7 cellular contexts compared by ENCODE assay signal in the genomic region with DNA sequence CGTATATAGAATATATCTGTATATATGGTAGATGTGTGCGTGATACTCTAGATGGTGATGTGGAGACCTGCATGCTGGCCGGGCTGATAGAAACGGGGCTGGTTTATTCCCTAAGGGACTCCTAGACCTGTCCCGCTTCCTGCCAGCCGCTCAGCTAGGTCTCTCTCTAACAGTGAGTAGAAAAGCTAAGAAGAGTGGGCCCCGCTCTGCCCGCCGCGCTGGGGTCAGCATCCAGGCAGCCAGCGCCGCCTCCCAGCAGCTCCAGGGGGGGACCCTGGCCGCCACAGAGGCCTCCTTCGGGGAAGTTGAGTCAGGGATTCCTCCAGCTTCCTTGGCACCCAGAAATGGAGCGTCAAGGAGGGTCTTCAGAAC. TPM values are rescaled to one million over a fixed set of nuclear protein-coding genes. Genes with fewer than 3 reads are reported as not detected.
A peak's percentile ranks its signal among the peaks of the same experiment; 100 is the strongest.
DNase-seq lines count a peak whose midpoint lies in the region; ATAC-seq and TF ChIP-seq lines count a peak whose summit lies in the region.

No MANE protein-coding gene starts in this region.

- no peaks in the 10 kb centered on the region for H4K20me1 ChIP-seq in hepatocyte (ENCODE audit: insufficient read depth, poor library complexity, severe bottlenecking)

- ATAC-seq in GM21723 (IDR thresholded peaks at IDR 0.05; ENCODE audit: unreplicated experiment) (peak; percentile 50), RWPE2 (ENCODE audit: low read depth) (no peak), GM21528 (IDR thresholded peaks at IDR 0.05; ENCODE audit: low FRiP score, unreplicated experiment) (no peak)

- H3K79me2 ChIP-seq in hepatocyte = no peaks in the 10 kb centered on the region

- H3K4me3 ChIP-seq in RWPE2 (ENCODE audit: severe bottlenecking) (peak overlapping the region; percentile 2), hepatocyte (no peak overlapping the region), thymus (ENCODE audit: low read length) (peak overlapping the region; percentile 53), lower leg skin (ENCODE audit: low read depth, poor library complexity, severe bottlenecking) (no peak overlapping the region)

- H3K9me3 ChIP-seq in RWPE2 (ENCODE audit: severe bottlenecking) = no peaks in the 10 kb centered on the region
- H3K9me3 ChIP-seq in hepatocyte (ENCODE audit: low read depth) = no peaks in the 10 kb centered on the region
- H3K9me3 ChIP-seq in thymus (ENCODE audit: control insufficient read depth) = no peaks in the 10 kb centered on the region

- H3K36me3 ChIP-seq in RWPE2 (ENCODE audit: low read depth) = peaks cover 11% of the 10 kb centered on the region; the same call in 1 of the 2 replicates
- H3K36me3 ChIP-seq in hepatocyte (replicated peaks; ENCODE audit: insufficient read depth, low read depth) = no peaks in the 10 kb centered on the region
- no peaks in the 10 kb centered on the region for H3K36me3 ChIP-seq in thymus (ENCODE audit: control insufficient read depth, insufficient read depth)

- H3K4me2 ChIP-seq in hepatocyte = peak overlapping the region; percentile 65

- DNase-seq in RWPE2 (ENCODE audit: low spot score) (no peak), hepatocyte (ENCODE audit: low spot score) (no peak), lower leg skin (ENCODE audit: low spot score in 2 of 2) (no peak), activated gamma-delta T cell treated with Interleukin-2 at 50 U/mL for 16 hours (no peak)

- H2AFZ ChIP-seq in hepatocyte = no peak overlapping the region

- H3K4me1 ChIP-seq in RWPE2 (ENCODE audit: insufficient read depth, poor library complexity, severe bottlenecking) (peaks cover 66% of the 10 kb centered on the region), hepatocyte (ENCODE audit: insufficient read depth) (peaks cover 65% of the 10 kb centered on the region), thymus (ENCODE audit: control insufficient read depth, insufficient read depth, low read length) (peaks cover 27% of the 10 kb centered on the region)

- WGBS in hepatocyte (ENCODE audit: low lambda C conversion rate, missing lambda C conversion rate) = 72% methylated on average over 15 of the region's 15 CpGs
- WGBS in thymus = 41% methylated on average over 15 of the region's 15 CpGs
- 81 to 84% methylated on average over 13 of the region's 15 CpGs for WGBS in lower leg skin, 2 donors

- intact Hi-C loops in lower leg skin (cut with DNase I; ENCODE audit: low total_unique reads) = no loop called here

- H3K27ac ChIP-seq in RWPE2 (ENCODE audit: poor library complexity, severe bottlenecking) = peak overlapping the region; percentile 89
- H3K27ac ChIP-seq in hepatocyte = peak overlapping the region; percentile 98
- H3K27ac ChIP-seq in thymus (ENCODE audit: low read depth) = peak overlapping the region; percentile 99

- TF ChIP-seq CTCF in RWPE2 (IDR thresholded peaks at IDR 0.05; ENCODE audit: poor library complexity, severe bottlenecking) (no peak), hepatocyte (IDR thresholded peaks at IDR 0.05; ENCODE audit: poor library complexity) (no peak), lower leg skin (IDR thresholded peaks at IDR 0.05) (no peak)

- H3K9me2 ChIP-seq in hepatocyte (replicated peaks; ENCODE audit: insufficient read depth) = no peaks in the 10 kb centered on the region

- TF ChIP-seq POLR2A in lower leg skin (IDR thresholded peaks at IDR 0.05) = no peak

- H3K27me3 ChIP-seq in RWPE2 (ENCODE audit: insufficient read depth, poor library complexity, severe bottlenecking) = no peaks in the 10 kb centered on the region
- no peaks in the 10 kb centered on the region for H3K27me3 ChIP-seq in hepatocyte
- H3K27me3 ChIP-seq in thymus (ENCODE audit: control insufficient read depth, insufficient read depth) = no peaks in the 10 kb centered on the region

RNA-seq across cellular contexts. Expression of gene CYGB, which starts 9.4 kb away (rescaled TPM):
- 7.8 and 15.5 TPM in 2 replicates for total RNA-seq in hepatocyte
- polyA plus RNA-seq in hepatocyte = 13.8 and 19.2 TPM in 2 replicates
- 12.1 TPM for polyA plus RNA-seq in thymus
- 10 to 100 TPM in 3 of 4 donors, 1 to 10 TPM in 1; 9.7 to 14.4 (median 10.7) TPM for total RNA-seq in lower leg skin

RNA-seq across cellular contexts. Expression of gene PRCD, which starts 11.7 kb away (rescaled TPM):
- 2.0 and 2.7 TPM in 2 replicates for total RNA-seq in hepatocyte
- 10.2 and 11.6 TPM in 2 replicates for polyA plus RNA-seq in hepatocyte
- polyA plus RNA-seq in thymus = 16.8 TPM
- 1 to 10 TPM in 3 of 4 donors, under 1 TPM in 1; 0.42 to 7.5 (median 4.0) TPM for total RNA-seq in lower leg skin

RNA-seq across cellular contexts. Expression of gene RHBDF2, which starts 26.9 kb away (rescaled TPM):
- total RNA-seq in hepatocyte (4.9 and 5.5 TPM in 2 replicates), lower leg skin (10 to 100 TPM; 53.7 to 76.1 (median 62.6) TPM)
- polyA plus RNA-seq in hepatocyte (11.0 and 11.7 TPM in 2 replicates), thymus (20.6 TPM)

RNA-seq across cellular contexts. Expression of gene ST6GALNAC2, which starts 57.5 kb away (rescaled TPM):
- total RNA-seq in hepatocyte = 1.4 and 2.3 TPM in 2 replicates
- 1.8 and 2.8 TPM in 2 replicates for polyA plus RNA-seq in hepatocyte
- 4.3 TPM for polyA plus RNA-seq in thymus
- 100 to 1,000 TPM in 1 of 4 donors, 10 to 100 TPM in 3; 64.8 to 101 (median 76.5) TPM for total RNA-seq in lower leg skin

Comparison
In these comparisons a context has a peak if more than half of its experiments do, and no peak if none do; other contexts are left out.
1. H3K4me3 ChIP-seq: peak in RWPE2 (single experiment) and thymus (single experiment); none in hepatocyte (single experiment) and lower leg skin (single experiment).
2. Peak in every context shown above with its lines, with median percentiles within 50 percentile points of each other: H3K27ac ChIP-seq.